Comparison of ENCODE assay signal across 23 cellular contexts in the genomic region with DNA sequence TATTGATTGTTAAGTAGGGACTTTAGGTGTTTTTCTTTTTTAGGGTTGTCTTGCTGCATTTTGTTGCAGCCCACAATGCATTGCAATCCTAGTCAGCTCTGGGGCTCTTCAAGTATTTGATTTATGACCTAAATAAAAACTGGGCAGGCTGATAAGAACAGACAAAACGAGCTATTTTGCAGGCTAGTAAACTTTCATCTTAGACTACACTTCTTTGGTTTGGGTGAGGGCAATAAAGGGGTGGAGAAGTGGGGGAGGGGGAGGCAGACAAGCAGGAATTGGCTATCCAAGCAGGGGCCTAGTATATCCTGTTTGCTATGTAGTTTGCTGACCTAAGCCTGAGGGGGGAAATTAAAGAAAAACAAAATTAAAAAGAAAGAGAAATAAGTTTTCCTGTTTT. TPM values are rescaled to one million over a fixed set of nuclear protein-coding genes. Genes with fewer than 3 reads are reported as not detected.
DNase-seq lines count a peak whose midpoint lies in the region; ATAC-seq, FAIRE-seq and TF ChIP-seq lines count a peak whose summit lies in the region.
"Had no signal": no experiment of that assay in that cellular context is flagged by ENCODE, and none has a peak within 500 bp of the region (broad histone marks: within the 10 kb centered on the region; RNA-seq: fewer than 3 reads in every experiment).

No MANE protein-coding gene starts in this region.

- H4K8ac ChIP-seq in H9 (replicated peaks; ENCODE audit: insufficient read length, low read depth, low read length), result no peak overlapping the region

- H3K18ac ChIP-seq in H9 (ENCODE audit: insufficient read length, low read depth, low read length), result no peak overlapping the region

- no peak overlapping the region for H2AK5ac ChIP-seq in H9 (ENCODE audit: insufficient read length, low read length)

- no peak overlapping the region for H3K4me3 Mint-ChIP-seq in H9
- H3K4me3 Mint-ChIP-seq: dendritic cell treated with granulocyte-macrophage colony-stimulating factor and Interleukin-4, amounts not matched to agents 40 ng/mL and 50 ng/mL, for 4 days; neural progenitor cell; T-helper 17 cell had no signal

- H3K27me3 Mint-ChIP-seq in H9 (ENCODE audit: low read depth), result no peaks in the 10 kb centered on the region
- H3K27me3 Mint-ChIP-seq: dendritic cell treated with granulocyte-macrophage colony-stimulating factor and Interleukin-4, amounts not matched to agents 40 ng/mL and 50 ng/mL, for 4 days had no signal

- H3K79me1 ChIP-seq in H9 (ENCODE audit: insufficient read depth, low read depth, low read length, poor library complexity, severe bottlenecking), result no peaks in the 10 kb centered on the region

- H3K36me3 ChIP-seq in HCT116 (ENCODE audit: control insufficient read depth in 1 of 2, insufficient read depth in 2 of 2, low read length in 2 of 2) (no peaks in the 10 kb centered on the region), RWPE2 (ENCODE audit: low read depth) (no peaks in the 10 kb centered on the region), sigmoid colon (no peaks in the 10 kb centered on the region)
- H3K36me3 ChIP-seq: BLaER1, neural progenitor cell had no signal

- H3K79me2 ChIP-seq in HCT116 (ENCODE audit: insufficient read depth, low read length), result no peaks in the 10 kb centered on the region
- no peaks in the 10 kb centered on the region for H3K79me2 ChIP-seq in H9 (ENCODE audit: insufficient read depth, low read length)

- H3K36me3 Mint-ChIP-seq in H9 (ENCODE audit: insufficient read depth in 1 of 3, low read depth in 3 of 3), result peaks cover 0 to 7% (median 0%) of the 10 kb centered on the region in 3 experiments; a peak in 3 of 7 replicates
- H3K36me3 Mint-ChIP-seq: neural progenitor cell had no signal

- H2BK5ac ChIP-seq in H9 (ENCODE audit: insufficient read length, low read length), result no peak overlapping the region

- H3K4me2 ChIP-seq in HCT116 (ENCODE audit: low read length) (no peak overlapping the region), H9 (ENCODE audit: insufficient read depth, insufficient read length, low read length) (no peak overlapping the region)
- H3K4me2 ChIP-seq: BLaER1, neural progenitor cell had no signal

- no peak overlapping the region for H3K4ac ChIP-seq in H9 (ENCODE audit: low read depth, low read length)

- no peak overlapping the region for H3K27ac Mint-ChIP-seq in H9
- H3K27ac Mint-ChIP-seq: dendritic cell treated with granulocyte-macrophage colony-stimulating factor and Interleukin-4, amounts not matched to agents 40 ng/mL and 50 ng/mL, for 4 days; neural progenitor cell; T-helper 17 cell had no signal

- no peak for ATAC-seq in HCT116
- no peak; the same call in none of the 3 replicates for ATAC-seq in RWPE2 (ENCODE audit: low read depth)
- ATAC-seq in GM18861 (IDR thresholded peaks at IDR 0.05; ENCODE audit: unreplicated experiment), result no peak
- ATAC-seq: T-helper 17 cell had no signal

- BruUV-seq in HCT116 (replicated peaks; lab: Mats Ljungman, UMichigan), result no TSS peak

- H4K5ac ChIP-seq in H9 (ENCODE audit: insufficient read length, low read depth, low read length), result no peak overlapping the region

- H3K9me3 ChIP-seq in HCT116 (ENCODE audit: control insufficient read depth in 1 of 2, insufficient read depth in 1 of 2, low read depth in 1 of 2, low read length in 2 of 2) (no peaks in the 10 kb centered on the region), RWPE2 (ENCODE audit: severe bottlenecking) (no peaks in the 10 kb centered on the region), sigmoid colon (no peaks in the 10 kb centered on the region), H9 (ENCODE audit: control insufficient read depth, low read depth, low read length) (no peaks in the 10 kb centered on the region)
- H3K9me3 ChIP-seq: Caco-2 had no signal

- H2BK12ac ChIP-seq in H9 (ENCODE audit: insufficient read length, low read depth, low read length), result no peak overlapping the region

- no peaks in the 10 kb centered on the region for H3K9me2 ChIP-seq in HCT116 (ENCODE audit: insufficient read depth)

- no peak overlapping the region for H3K56ac ChIP-seq in H9 (ENCODE audit: insufficient read length, low read depth, low read length)

- no peak overlapping the region for H4K91ac ChIP-seq in H9 (ENCODE audit: insufficient read length, low read depth, low read length)

- H2BK120ac ChIP-seq in H9 (ENCODE audit: low read depth, low read length, poor library complexity, severe bottlenecking), result no peak overlapping the region

- H2AFZ ChIP-seq in HCT116 (ENCODE audit: low read depth, low read length, poor library complexity, severe bottlenecking) (peak overlapping the region; percentile 35), H9 (ENCODE audit: low read length) (no peak overlapping the region)
- H2AFZ ChIP-seq: neural progenitor cell had no signal

- RAD21 ChIA-PET in HCT116 (lab: Charles Lee; ENCODE audit: low non-redundant PET in 1 of 2, low total read pairs in 2 of 2, uncharacterized antibody in 2 of 2, unreplicated experiment in 2 of 2), result no interaction called here

- H3K4me1 ChIP-seq in HCT116 (ENCODE audit: control insufficient read depth in 1 of 2, insufficient read depth in 2 of 2, low read length in 2 of 2) (peaks cover 0 to 12% of the 10 kb centered on the region in 2 experiments; a peak in 2 of 4 replicates), RWPE2 (ENCODE audit: insufficient read depth, poor library complexity, severe bottlenecking) (peaks cover 53% of the 10 kb centered on the region), sigmoid colon (peaks cover 3 to 28% (median 25%) of the 10 kb centered on the region in 4 donors), H9 (ENCODE audit: insufficient read depth, low read length) (peaks cover 2% of the 10 kb centered on the region; the same call in 1 of the 2 replicates)
- H3K4me1 ChIP-seq: BLaER1, Caco-2, neural progenitor cell had no signal

- no peak overlapping the region for H3K9ac ChIP-seq in HCT116 (ENCODE audit: low read length)
- H3K9ac ChIP-seq in H9 (ENCODE audit: extremely low read depth, insufficient read length, low read length), result no peak overlapping the region
- H3K9ac ChIP-seq: BLaER1, neural progenitor cell had no signal

- DNase-seq in HCT116 (ENCODE audit: low read depth, low spot score), result no peak
- no peak for DNase-seq in RWPE2 (ENCODE audit: low spot score)
- DNase-seq in left kidney (ENCODE audit: low read depth, low spot score), result peak; percentile 73
- no peak for DNase-seq in sigmoid colon
- DNase-seq in H9, result no peak
- DNase-seq in superior temporal gyrus (ENCODE audit: extremely low spot score), result no peak
- DNase-seq in H54 (ENCODE audit: insufficient read length, low spot score), result no peak
- DNase-seq: activated CD8-positive, alpha-beta memory T cell treated with anti-CD3 and anti-CD28 coated beads, Interleukin-2, amount 50 U/mL, for 48 hours; activated effector memory CD4-positive, alpha-beta T cell treated with anti-CD3 and anti-CD28 coated beads, Interleukin-2, amount 50 U/mL, for 16 hours; foreskin melanocyte; mesendoderm; MV-4-11; NCI-H187; NCI-H345; stimulated activated CD4-positive, alpha-beta T cell treated with anti-CD3 and anti-CD28 coated beads, Interleukin-12 subunit alpha, Interleukin-12 subunit beta, amount 100 ng/mL, for 4 hours; stimulated activated CD8-positive, alpha-beta memory T cell treated with anti-CD3 and anti-CD28 coated beads, Interleukin-4, amount 100 ng/mL, for 48 hours; T-helper 17 cell had no signal

- no peak overlapping the region for H3K4me3 ChIP-seq in HCT116 (replicated peaks in 1 of 2; ENCODE audit: low read depth in 1 of 2, low read length in 2 of 2)
- H3K4me3 ChIP-seq in RWPE2 (ENCODE audit: severe bottlenecking), result no peak overlapping the region
- no peak overlapping the region for H3K4me3 ChIP-seq in sigmoid colon
- H3K4me3 ChIP-seq: BLaER1, neural progenitor cell had no signal

- no peaks in the 10 kb centered on the region; a peak in 1 of 5 replicates for H3K9me3 Mint-ChIP-seq in H9
- H3K9me3 Mint-ChIP-seq: dendritic cell treated with granulocyte-macrophage colony-stimulating factor and Interleukin-4, amounts not matched to agents 40 ng/mL and 50 ng/mL, for 4 days; neural progenitor cell had no signal

- H3T11ph ChIP-seq in H9 (ENCODE audit: low read length), result no peak overlapping the region

- POLR2A ChIA-PET in HCT116 (lab: Charles Lee), result no interaction called here

- no peak overlapping the region for H2BK20ac ChIP-seq in H9 (ENCODE audit: low read depth, low read length, poor library complexity, severe bottlenecking)

- no peak for TF ChIP-seq POLR2A in HCT116 (IDR thresholded peaks at IDR 0.05; ENCODE audit: borderline replicate concordance, extremely low read depth, insufficient read depth, insufficient read length)
- TF ChIP-seq POLR2A in sigmoid colon (IDR thresholded peaks at IDR 0.05), result no peak
- TF ChIP-seq POLR2A in H54 (IDR thresholded peaks at IDR 0.05; ENCODE audit: low read depth, low read length), result no peak

- H2BK15ac ChIP-seq in H9 (ENCODE audit: low read depth, low read length), result no peak overlapping the region

- 1 to 17% methylated on average over 1 of the region's 1 CpG for WGBS in sigmoid colon, 2 donors
- no CpG with 5 or more reads among the region's 1 CpG for WGBS in H9 (ENCODE audit: extremely low coverage, insufficient read length, low lambda C conversion rate)

- H4K20me1 ChIP-seq in HCT116 (ENCODE audit: insufficient read depth) (no peaks in the 10 kb centered on the region), H9 (ENCODE audit: control insufficient read depth, insufficient read depth, insufficient read length) (no peaks in the 10 kb centered on the region)
- H4K20me1 ChIP-seq: BLaER1 had no signal

- no peak overlapping the region for H3K23ac ChIP-seq in H9 (ENCODE audit: insufficient read length, low read depth, low read length)

- no peaks in the 10 kb centered on the region for H3K23me2 ChIP-seq in H9 (ENCODE audit: insufficient read length, low read depth, low read length, poor library complexity, severe bottlenecking)

- intact Hi-C loops in HCT116 (cut with micrococcal nuclease) (no loop called here), sigmoid colon (cut with DNase I) (loop anchor here (5.0 kb wide), 1 partner anchor 35 kb away; no protein-coding TSS in a partner anchor)

- H3K4me1 Mint-ChIP-seq in H9, result peaks cover 6 to 16% of the 10 kb centered on the region in 2 experiments
- H3K4me1 Mint-ChIP-seq: neural progenitor cell had no signal

- no peak overlapping the region for H3K27ac ChIP-seq in HCT116 (ENCODE audit: low read depth, low read length)
- H3K27ac ChIP-seq in RWPE2 (ENCODE audit: poor library complexity, severe bottlenecking), result peak overlapping the region; percentile 99
- H3K27ac ChIP-seq in sigmoid colon, result peak overlapping the region in 3 of 4 donors; percentile 67 to 79 (median 75)
- no peak overlapping the region for H3K27ac ChIP-seq in H9 (ENCODE audit: insufficient read length, low read depth, low read length)
- H3K27ac ChIP-seq: BLaER1, neural progenitor cell had no signal

- no peak for TF ChIP-seq EP300 in sigmoid colon (IDR thresholded peaks at IDR 0.05)

- H3K14ac ChIP-seq in H9 (ENCODE audit: insufficient read depth, low read length), result no peak overlapping the region

- FAIRE-seq in H54 (lab: Jason Lieb, UNC), result no peak
- FAIRE-seq: endothelial cell of umbilical vein had no signal

- CTCF ChIA-PET in HCT116 (lab: Charles Lee), result no interaction called here

- H3K27me3 ChIP-seq in HCT116 (ENCODE audit: insufficient read depth, low read length), result no peaks in the 10 kb centered on the region
- no peaks in the 10 kb centered on the region for H3K27me3 ChIP-seq in RWPE2 (ENCODE audit: insufficient read depth, poor library complexity, severe bottlenecking)
- H3K27me3 ChIP-seq in sigmoid colon, result no peaks in the 10 kb centered on the region
- no peaks in the 10 kb centered on the region for H3K27me3 ChIP-seq in H9 (ENCODE audit: insufficient read depth, low read length)
- H3K27me3 ChIP-seq: BLaER1, neural progenitor cell had no signal

- TF ChIP-seq RAD21 in HCT116 (IDR thresholded peaks at IDR 0.05; ENCODE audit: low read depth), result no peak

- no peak for TF ChIP-seq CTCF in HCT116 (IDR thresholded peaks at IDR 0.05 in 2 of 3, conservative IDR thresholded peaks at IDR 0.05 in 1 of 3; ENCODE audit: borderline replicate concordance in 1 of 3, insufficient read depth in 1 of 3, low read depth in 2 of 3, low read length in 2 of 3)
- TF ChIP-seq CTCF in RWPE2 (IDR thresholded peaks at IDR 0.05; ENCODE audit: poor library complexity, severe bottlenecking), result no peak
- TF ChIP-seq CTCF in sigmoid colon (IDR thresholded peaks at IDR 0.05), result no peak
- TF ChIP-seq CTCF in H9 (conservative IDR thresholded peaks at IDR 0.05), result no peak

RNA-seq across cellular contexts. Expression of a gene that starts 24.5 kb away (rescaled TPM):
- total RNA-seq in HCT116 (2021; ENCODE audit: unreplicated experiment) (19.5 TPM), sigmoid colon (not detected), H9 (2021) (0.20 TPM in 1 of 2 replicates, not detected in the other)
- polyA plus RNA-seq in HCT116 (2012), result 11.5 and 13.9 TPM in 2 replicates
- polyA plus RNA-seq in sigmoid colon, result 1 to 10 TPM; 1.2 to 2.9 (median 1.6) TPM
- total RNA-seq: Caco-2, endothelial cell of umbilical vein, T-helper 17 cell had no signal
- polyA plus RNA-seq: endothelial cell of umbilical vein had no signal

RNA-seq across cellular contexts. Expression of a gene that starts 30.0 kb away (rescaled TPM):
- 68.3 TPM for total RNA-seq in HCT116 (2021; ENCODE audit: unreplicated experiment)
- polyA plus RNA-seq in HCT116 (2012), result 18.9 and 21.1 TPM in 2 replicates
- 10 to 100 TPM; 31.4 to 41.0 (median 38.3) TPM for total RNA-seq in sigmoid colon
- 10 to 100 TPM; 34.6 to 69.4 (median 44.4) TPM for polyA plus RNA-seq in sigmoid colon
- total RNA-seq in H9 (2021), result 54.4 and 60.2 TPM in 2 replicates

Comparison
In these comparisons a context has a peak if more than half of its experiments do, and no peak if none do; other contexts are left out.
1. H3K27ac ChIP-seq: peak in RWPE2 (single experiment) and sigmoid colon (3 of 4); none in HCT116 (single experiment) and H9 (single experiment).
2. RNA of a gene that starts 24.5 kb away (total RNA-seq): 19.5 TPM in HCT116 (single experiment); 0.20 TPM in H9 and not detected in sigmoid colon; every median in the first group is over 10 times any median in the second.